Comparison of ENCODE assay signal across 14 cellular contexts in genomic region chr13:45674908-45675307, GRCh38. TPM values are rescaled to one million over a fixed set of nuclear protein-coding genes. Genes with fewer than 3 reads are reported as not detected.
DNase-seq lines count a peak whose midpoint lies in the region; ATAC-seq and TF ChIP-seq lines count a peak whose summit lies in the region.
"Had no signal": no experiment of that assay in that cellular context is flagged by ENCODE, and none has a peak within 500 bp of the region (broad histone marks: within the 10 kb centered on the region; RNA-seq: fewer than 3 reads in every experiment).

No MANE protein-coding gene starts in this region.

- ATAC-seq in T-helper 17 cell, result no peak

- DNase-seq in NCI-H1417 (lab: John Stamatoyannopoulos, UW) (peak in 2 of 3 experiments; percentile 8 to 50), NCI-H1417 treated with DMSO at 0.1 percent for 48 hours (lab: John Stamatoyannopoulos, UW) (no peak), RPMI7951 (ENCODE audit: low read depth) (peak; percentile 98), epithelial cell of proximal tubule (ENCODE audit: low read depth) (peak; percentile 33), skeletal muscle cell (ENCODE audit: low read depth) (peak; percentile 41), NCI-H146 (lab: John Stamatoyannopoulos, UW) (no peak), T-helper 17 cell (no peak)
- DNase-seq in T-helper 2 cell treated with Interferon-gamma antibody and Interleukin-4, amounts not matched to agents 5 μg/mL and 100 μg/mL, for 36 hours (ENCODE audit: low spot score), result no peak
- DNase-seq: NCI-H526 treated with DMSO at 0.1 percent for 48 hours had no signal

- no peaks in the 10 kb centered on the region for H3K36me3 Mint-ChIP-seq in T-helper 17 cell (ENCODE audit: low read depth)
- H3K36me3 Mint-ChIP-seq in T-helper 2 cell treated with Interferon-gamma antibody and Interleukin-4, amounts not matched to agents 5 μg/mL and 100 μg/mL, for 36 hours (ENCODE audit: low read depth), result no peaks in the 10 kb centered on the region
- H3K36me3 Mint-ChIP-seq: brain, IgD-negative memory B cell had no signal

- H3K4me3 ChIP-seq in epithelial cell of proximal tubule (ENCODE audit: low read depth, low read length) (no peak overlapping the region), skeletal muscle cell (ENCODE audit: low read depth, low read length) (no peak overlapping the region)

- H3K27ac Mint-ChIP-seq in T-helper 17 cell, result no peak overlapping the region
- H3K27ac Mint-ChIP-seq in T-helper 2 cell treated with Interferon-gamma antibody and Interleukin-4, amounts not matched to agents 5 μg/mL and 100 μg/mL, for 36 hours, result no peak overlapping the region
- H3K27ac Mint-ChIP-seq: IgD-negative memory B cell had no signal

- H3K9me3 Mint-ChIP-seq in T-helper 2 cell treated with Interferon-gamma antibody and Interleukin-4, amounts not matched to agents 5 μg/mL and 100 μg/mL, for 36 hours, result no peaks in the 10 kb centered on the region

- H3K4me1 Mint-ChIP-seq in T-helper 17 cell, result peaks cover 7% of the 10 kb centered on the region
- peaks cover 3% of the 10 kb centered on the region for H3K4me1 Mint-ChIP-seq in T-helper 2 cell treated with Interferon-gamma antibody and Interleukin-4, amounts not matched to agents 5 μg/mL and 100 μg/mL, for 36 hours (ENCODE audit: low read depth)
- H3K4me1 Mint-ChIP-seq: IgD-negative memory B cell had no signal

- peaks cover 4% of the 10 kb centered on the region for H3K27me3 Mint-ChIP-seq in T-helper 17 cell
- peaks cover 3% of the 10 kb centered on the region for H3K27me3 Mint-ChIP-seq in T-helper 2 cell treated with Interferon-gamma antibody and Interleukin-4, amounts not matched to agents 5 μg/mL and 100 μg/mL, for 36 hours (ENCODE audit: low read depth)
- H3K27me3 Mint-ChIP-seq: brain had no signal

- no peak for TF ChIP-seq CTCF in epithelial cell of proximal tubule (conservative IDR thresholded peaks at IDR 0.05; ENCODE audit: low read depth, low read length)

- peaks cover 2% of the 10 kb centered on the region for H3K9me3 ChIP-seq in T-helper 17 cell (ENCODE audit: control insufficient read depth, low read length, poor library complexity, severe bottlenecking)

- H3K4me3 Mint-ChIP-seq in T-helper 17 cell, result no peak overlapping the region
- no peak overlapping the region for H3K4me3 Mint-ChIP-seq in T-helper 2 cell treated with Interferon-gamma antibody and Interleukin-4, amounts not matched to agents 5 μg/mL and 100 μg/mL, for 36 hours
- H3K4me3 Mint-ChIP-seq: brain, IgD-negative memory B cell had no signal

RNA-seq across cellular contexts. Expression of gene CBY2, which starts 27.2 kb away (rescaled TPM):
- total RNA-seq in RPMI7951 (2014; rRNA removed; shearing (Covaris generic)), result not detected in 2 replicates
- total RNA-seq in epithelial cell of proximal tubule (not detected in 2 replicates), T-helper 17 cell (not detected)
- total RNA-seq: activated CD8-positive, alpha-beta memory T cell treated with anti-CD3 and anti-CD28 coated beads for 36 hours; skeletal muscle tissue; T-helper 1 cell treated with Interleukin-12 subunit alpha and Interleukin-12 subunit beta and Interleukin-4 antibody, amounts not matched to agents 30 ng/mL and 1 ng/mL, for 36 hours had no signal

RNA-seq across cellular contexts. Expression of gene ERICH6B, which starts 59.4 kb away (rescaled TPM):
- total RNA-seq in RPMI7951 (2014; rRNA removed; shearing (Covaris generic)), result not detected in 2 replicates
- total RNA-seq in epithelial cell of proximal tubule, result not detected in 2 replicates
- total RNA-seq in T-helper 17 cell, result not detected
- total RNA-seq: activated CD8-positive, alpha-beta memory T cell treated with anti-CD3 and anti-CD28 coated beads for 36 hours; skeletal muscle tissue; T-helper 1 cell treated with Interleukin-12 subunit alpha and Interleukin-12 subunit beta and Interleukin-4 antibody, amounts not matched to agents 30 ng/mL and 1 ng/mL, for 36 hours had no signal

Comparison
In these comparisons a context has a peak if more than half of its experiments do, and no peak if none do; other contexts are left out.
1. DNase-seq: peak in NCI-H1417 (2 of 3), RPMI7951 (single experiment), epithelial cell of proximal tubule (single experiment) and skeletal muscle cell (single experiment); none in NCI-H1417 treated with DMSO at 0.1 percent for 48 hours (single experiment), NCI-H146 (single experiment), T-helper 17 cell (0 of 3) and T-helper 2 cell treated with Interferon-gamma antibody and Interleukin-4, amounts not matched to agents 5 μg/mL and 100 μg/mL, for 36 hours (single experiment).